1 cellular context compared by ENCODE assay signal in the genomic region with DNA sequence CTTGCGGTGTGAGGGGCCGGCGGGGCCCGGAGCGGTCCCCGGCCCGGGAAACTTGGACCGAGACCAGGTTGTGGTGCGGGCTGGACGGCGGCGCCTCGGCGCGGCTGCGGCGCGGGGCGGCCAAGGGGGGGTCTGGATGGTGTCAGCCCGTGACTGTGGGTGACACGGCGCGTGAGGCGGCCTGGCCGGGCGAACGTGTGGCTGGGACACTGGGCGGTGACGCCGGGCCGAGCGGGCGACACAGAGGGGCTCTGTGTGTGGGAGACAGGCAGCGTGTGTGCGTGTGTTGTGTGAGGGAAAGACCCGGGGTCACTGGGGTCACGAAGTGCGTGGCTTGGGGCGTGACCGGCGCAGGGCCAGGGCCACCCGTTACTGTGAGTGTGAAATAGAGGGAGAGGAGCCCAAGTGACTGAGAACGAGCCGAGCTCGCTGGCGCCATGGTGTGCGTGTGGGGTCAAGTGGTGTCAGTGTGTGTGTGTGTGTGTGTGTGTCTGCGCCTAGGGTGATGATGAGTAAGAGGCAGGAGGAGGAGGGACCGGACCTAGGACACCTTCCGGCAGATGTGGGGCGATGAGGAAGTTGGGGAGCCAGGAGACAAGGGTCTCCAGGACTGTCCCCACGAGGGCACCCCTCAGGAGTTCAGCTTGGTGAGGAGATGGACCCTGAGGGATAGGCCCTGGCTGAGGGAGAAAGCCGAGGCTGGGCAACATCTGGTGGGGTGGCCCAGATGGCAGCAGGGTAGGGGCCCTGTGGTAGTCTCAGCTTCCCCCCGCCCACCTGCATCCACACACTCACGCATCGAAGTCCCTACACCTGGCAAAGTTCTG.
TF ChIP-seq lines count a peak whose summit lies in the region.

No MANE protein-coding gene starts in this region.

TF ChIP-seq in K562, 482 proteins besides CTCF, POLR2A, EP300 and RAD21 (continued from another document and continues in another):
- no peak for TF ChIP-seq RBM15 (IDR thresholded peaks at IDR 0.05; ENCODE audit: insufficient read depth, low read length)
- TF ChIP-seq PTBP1 (IDR thresholded peaks at IDR 0.05; ENCODE audit: low read depth, low read length) = no peak
- TF ChIP-seq ZMIZ1 (IDR thresholded peaks at IDR 0.05; ENCODE audit: low read depth in 2 of 2, low read length in 2 of 2) = no peak
- TF ChIP-seq ZNF124 (CRISPR knock-in tag; IDR thresholded peaks at IDR 0.05) = 0 out of 2 replicates have a peak, but pooled peaks have one; percentile 49
- TF ChIP-seq CHD2 (IDR thresholded peaks at IDR 0.05; ENCODE audit: low read depth, low read length) = no peak
- TF ChIP-seq NFYB (IDR thresholded peaks at IDR 0.05; ENCODE audit: extremely low read depth, insufficient read length) = no peak
- no peak for TF ChIP-seq MAFF (IDR thresholded peaks at IDR 0.05; ENCODE audit: low read length)
- no peak for TF ChIP-seq ZNF589 (CRISPR knock-in tag; IDR thresholded peaks at IDR 0.05; ENCODE audit: low read depth)
- TF ChIP-seq ELF1 (tag; IDR thresholded peaks at IDR 0.05) = no peak
- TF ChIP-seq, protein P1, sequence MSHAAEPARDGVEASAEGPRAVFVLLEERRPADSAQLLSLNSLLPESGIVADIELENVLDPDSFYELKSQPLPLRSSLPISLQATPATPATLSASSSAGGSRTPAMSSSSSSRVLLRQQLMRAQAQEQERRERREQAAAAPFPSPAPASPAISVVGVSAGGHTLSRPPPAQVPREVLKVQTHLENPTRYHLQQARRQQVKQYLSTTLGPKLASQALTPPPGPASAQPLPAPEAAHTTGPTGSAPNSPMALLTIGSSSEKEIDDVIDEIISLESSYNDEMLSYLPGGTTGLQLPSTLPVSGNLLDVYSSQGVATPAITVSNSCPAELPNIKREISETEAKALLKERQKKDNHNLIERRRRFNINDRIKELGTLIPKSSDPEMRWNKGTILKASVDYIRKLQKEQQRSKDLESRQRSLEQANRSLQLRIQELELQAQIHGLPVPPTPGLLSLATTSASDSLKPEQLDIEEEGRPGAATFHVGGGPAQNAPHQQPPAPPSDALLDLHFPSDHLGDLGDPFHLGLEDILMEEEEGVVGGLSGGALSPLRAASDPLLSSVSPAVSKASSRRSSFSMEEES (CRISPR knock-in tag; IDR thresholded peaks at IDR 0.05) = no peak
- TF ChIP-seq NKRF (IDR thresholded peaks at IDR 0.05; ENCODE audit: borderline replicate concordance) = peak; percentile 81
- 0 out of 2 replicates have a peak, but pooled peaks have one; percentile 28 for TF ChIP-seq NCOR1 (IDR thresholded peaks at IDR 0.05)
- TF ChIP-seq, protein P2, sequence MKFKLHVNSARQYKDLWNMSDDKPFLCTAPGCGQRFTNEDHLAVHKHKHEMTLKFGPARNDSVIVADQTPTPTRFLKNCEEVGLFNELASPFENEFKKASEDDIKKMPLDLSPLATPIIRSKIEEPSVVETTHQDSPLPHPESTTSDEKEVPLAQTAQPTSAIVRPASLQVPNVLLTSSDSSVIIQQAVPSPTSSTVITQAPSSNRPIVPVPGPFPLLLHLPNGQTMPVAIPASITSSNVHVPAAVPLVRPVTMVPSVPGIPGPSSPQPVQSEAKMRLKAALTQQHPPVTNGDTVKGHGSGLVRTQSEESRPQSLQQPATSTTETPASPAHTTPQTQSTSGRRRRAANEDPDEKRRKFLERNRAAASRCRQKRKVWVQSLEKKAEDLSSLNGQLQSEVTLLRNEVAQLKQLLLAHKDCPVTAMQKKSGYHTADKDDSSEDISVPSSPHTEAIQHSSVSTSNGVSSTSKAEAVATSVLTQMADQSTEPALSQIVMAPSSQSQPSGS (CRISPR knock-in tag; IDR thresholded peaks at IDR 0.05) = no peak
- TF ChIP-seq, protein P3, sequence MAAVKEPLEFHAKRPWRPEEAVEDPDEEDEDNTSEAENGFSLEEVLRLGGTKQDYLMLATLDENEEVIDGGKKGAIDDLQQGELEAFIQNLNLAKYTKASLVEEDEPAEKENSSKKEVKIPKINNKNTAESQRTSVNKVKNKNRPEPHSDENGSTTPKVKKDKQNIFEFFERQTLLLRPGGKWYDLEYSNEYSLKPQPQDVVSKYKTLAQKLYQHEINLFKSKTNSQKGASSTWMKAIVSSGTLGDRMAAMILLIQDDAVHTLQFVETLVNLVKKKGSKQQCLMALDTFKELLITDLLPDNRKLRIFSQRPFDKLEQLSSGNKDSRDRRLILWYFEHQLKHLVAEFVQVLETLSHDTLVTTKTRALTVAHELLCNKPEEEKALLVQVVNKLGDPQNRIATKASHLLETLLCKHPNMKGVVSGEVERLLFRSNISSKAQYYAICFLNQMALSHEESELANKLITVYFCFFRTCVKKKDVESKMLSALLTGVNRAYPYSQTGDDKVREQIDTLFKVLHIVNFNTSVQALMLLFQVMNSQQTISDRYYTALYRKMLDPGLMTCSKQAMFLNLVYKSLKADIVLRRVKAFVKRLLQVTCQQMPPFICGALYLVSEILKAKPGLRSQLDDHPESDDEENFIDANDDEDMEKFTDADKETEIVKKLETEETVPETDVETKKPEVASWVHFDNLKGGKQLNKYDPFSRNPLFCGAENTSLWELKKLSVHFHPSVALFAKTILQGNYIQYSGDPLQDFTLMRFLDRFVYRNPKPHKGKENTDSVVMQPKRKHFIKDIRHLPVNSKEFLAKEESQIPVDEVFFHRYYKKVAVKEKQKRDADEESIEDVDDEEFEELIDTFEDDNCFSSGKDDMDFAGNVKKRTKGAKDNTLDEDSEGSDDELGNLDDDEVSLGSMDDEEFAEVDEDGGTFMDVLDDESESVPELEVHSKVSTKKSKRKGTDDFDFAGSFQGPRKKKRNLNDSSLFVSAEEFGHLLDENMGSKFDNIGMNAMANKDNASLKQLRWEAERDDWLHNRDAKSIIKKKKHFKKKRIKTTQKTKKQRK (IDR thresholded peaks at IDR 0.05; ENCODE audit: borderline replicate concordance, low read depth, low read length) = no peak
- TF ChIP-seq PCBP2 (IDR thresholded peaks at IDR 0.05; ENCODE audit: low read depth, low read length, poor library complexity, severe bottlenecking) = no peak
- TF ChIP-seq ZNF551 (CRISPR knock-in tag; IDR thresholded peaks at IDR 0.05) = no peak
- TF ChIP-seq WHSC1 (IDR thresholded peaks at IDR 0.05; ENCODE audit: low read length) = peak; percentile 37
- TF ChIP-seq YBX1 (IDR thresholded peaks at IDR 0.05) = no peak
- no peak for TF ChIP-seq ZNF766 (CRISPR knock-in tag; conservative IDR thresholded peaks at IDR 0.05)
- TF ChIP-seq COPS2 (conservative IDR thresholded peaks at IDR 0.05) = no peak
- TF ChIP-seq ZNF707 (CRISPR knock-in tag; conservative IDR thresholded peaks at IDR 0.05) = no peak
- TF ChIP-seq PURB (CRISPR knock-in tag; IDR thresholded peaks at IDR 0.05; ENCODE audit: low read depth) = no peak
- peak; percentile 74 for TF ChIP-seq POLR2B (IDR thresholded peaks at IDR 0.05; ENCODE audit: low read depth, partially characterized antibody)
- TF ChIP-seq EGR1 (conservative IDR thresholded peaks at IDR 0.05) = peak; percentile 25; the same call in 1 of the 2 replicates
- TF ChIP-seq, protein P4, sequence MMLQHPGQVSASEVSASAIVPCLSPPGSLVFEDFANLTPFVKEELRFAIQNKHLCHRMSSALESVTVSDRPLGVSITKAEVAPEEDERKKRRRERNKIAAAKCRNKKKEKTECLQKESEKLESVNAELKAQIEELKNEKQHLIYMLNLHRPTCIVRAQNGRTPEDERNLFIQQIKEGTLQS (IDR thresholded peaks at IDR 0.05) = peak; percentile 85
- TF ChIP-seq, protein P4 (CRISPR knock-in tag; conservative IDR thresholded peaks at IDR 0.05) = no peak
- no peak for TF ChIP-seq HNRNPH1 (optimal IDR thresholded peaks at IDR 0.05; ENCODE audit: low read depth, low read length)
- no peak for TF ChIP-seq MCM2 (IDR thresholded peaks at IDR 0.05; ENCODE audit: low read depth)
- 0 out of 2 replicates have a peak, but pooled peaks have one; percentile 39 for TF ChIP-seq LEF1 (IDR thresholded peaks at IDR 0.05)
- no peak for TF ChIP-seq KLF16 (IDR thresholded peaks at IDR 0.05)
- TF ChIP-seq SRSF3 (IDR thresholded peaks at IDR 0.05; ENCODE audit: insufficient read depth, low read length) = no peak
- no peak for TF ChIP-seq FOXA1 (IDR thresholded peaks at IDR 0.05; ENCODE audit: borderline replicate concordance)
- no peak for TF ChIP-seq HDAC3 (IDR thresholded peaks at IDR 0.05; ENCODE audit: borderline replicate concordance, partially characterized antibody)
- TF ChIP-seq CBX3 (IDR thresholded peaks at IDR 0.05; ENCODE audit: borderline replicate concordance in 1 of 2, low read length in 2 of 2) = no peak
- TF ChIP-seq CC2D1A (IDR thresholded peaks at IDR 0.05) = no peak
- TF ChIP-seq TCFL5 (CRISPR knock-in tag; conservative IDR thresholded peaks at IDR 0.05) = no peak
- no peak; the same call in 1 of the 2 replicates for TF ChIP-seq KAT7 (CRISPR knock-in tag; IDR thresholded peaks at IDR 0.05; ENCODE audit: borderline replicate concordance)
- TF ChIP-seq DACH1 (IDR thresholded peaks at IDR 0.05; ENCODE audit: partially characterized antibody) = no peak
- TF ChIP-seq, protein P5, sequence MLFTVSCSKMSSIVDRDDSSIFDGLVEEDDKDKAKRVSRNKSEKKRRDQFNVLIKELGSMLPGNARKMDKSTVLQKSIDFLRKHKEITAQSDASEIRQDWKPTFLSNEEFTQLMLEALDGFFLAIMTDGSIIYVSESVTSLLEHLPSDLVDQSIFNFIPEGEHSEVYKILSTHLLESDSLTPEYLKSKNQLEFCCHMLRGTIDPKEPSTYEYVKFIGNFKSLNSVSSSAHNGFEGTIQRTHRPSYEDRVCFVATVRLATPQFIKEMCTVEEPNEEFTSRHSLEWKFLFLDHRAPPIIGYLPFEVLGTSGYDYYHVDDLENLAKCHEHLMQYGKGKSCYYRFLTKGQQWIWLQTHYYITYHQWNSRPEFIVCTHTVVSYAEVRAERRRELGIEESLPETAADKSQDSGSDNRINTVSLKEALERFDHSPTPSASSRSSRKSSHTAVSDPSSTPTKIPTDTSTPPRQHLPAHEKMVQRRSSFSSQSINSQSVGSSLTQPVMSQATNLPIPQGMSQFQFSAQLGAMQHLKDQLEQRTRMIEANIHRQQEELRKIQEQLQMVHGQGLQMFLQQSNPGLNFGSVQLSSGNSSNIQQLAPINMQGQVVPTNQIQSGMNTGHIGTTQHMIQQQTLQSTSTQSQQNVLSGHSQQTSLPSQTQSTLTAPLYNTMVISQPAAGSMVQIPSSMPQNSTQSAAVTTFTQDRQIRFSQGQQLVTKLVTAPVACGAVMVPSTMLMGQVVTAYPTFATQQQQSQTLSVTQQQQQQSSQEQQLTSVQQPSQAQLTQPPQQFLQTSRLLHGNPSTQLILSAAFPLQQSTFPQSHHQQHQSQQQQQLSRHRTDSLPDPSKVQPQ (CRISPR knock-in tag; IDR thresholded peaks at IDR 0.05; ENCODE audit: borderline replicate concordance) = no peak
- no peak for TF ChIP-seq XRCC4 (IDR thresholded peaks at IDR 0.05; ENCODE audit: extremely low read depth, insufficient read depth, insufficient read length)
- no peak for TF ChIP-seq RBM17 (IDR thresholded peaks at IDR 0.05; ENCODE audit: borderline replicate concordance, low read depth, low read length)
